In the genomic region with DNA sequence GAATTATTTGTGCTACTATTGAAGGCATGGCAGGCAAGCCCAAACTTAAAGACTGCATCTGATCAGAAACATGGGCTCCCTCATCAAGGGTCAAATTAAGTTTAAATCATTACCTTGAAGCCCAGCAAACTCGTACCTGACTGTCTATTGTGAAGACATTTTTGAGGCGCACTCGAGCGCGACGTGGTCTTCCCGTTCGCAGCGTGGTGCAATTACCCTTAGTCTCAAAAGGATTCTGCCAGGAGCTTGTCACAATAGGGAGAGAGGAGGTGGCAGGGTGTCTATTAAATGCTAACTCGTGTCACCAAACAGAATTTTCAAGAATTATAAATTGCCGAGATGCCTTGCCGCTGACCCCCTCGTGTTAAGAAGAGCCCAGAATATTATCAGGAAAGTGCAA, we compare ENCODE assay signal across 21 cellular contexts.
"Had no signal": no experiment of that assay in that cellular context is flagged by ENCODE, and none has a peak within 500 bp of the region (broad histone marks: within the 10 kb centered on the region; RNA-seq: fewer than 3 reads in every experiment).

No MANE protein-coding gene starts in this region.

- H3K27ac Mint-ChIP-seq: activated CD4-positive, alpha-beta memory T cell treated with anti-CD3 and anti-CD28 coated beads, Interleukin-2, amount 10 ng/mL, durations not matched to agents 7 days and 5 days; activated CD4-positive, alpha-beta T cell treated with anti-CD3 and anti-CD28 coated beads, Interleukin-2, amount 10 ng/mL, durations not matched to agents 7 days and 5 days; activated T-cell treated with anti-CD3 and anti-CD28 coated beads, Interleukin-2, amount 50 U/mL, for 24 hours; mesothelial cell of epicardium had no signal

- DNase-seq: activated CD4-positive, alpha-beta memory T cell treated with anti-CD3 and anti-CD28 coated beads, Interleukin-2, amount 10 ng/mL, durations not matched to agents 7 days and 5 days; activated CD4-positive, alpha-beta T cell treated with anti-CD3 and anti-CD28 coated beads, Interleukin-2, amount 10 ng/mL, durations not matched to agents 7 days and 5 days; activated CD4-positive, CD25-positive, alpha-beta regulatory T cell treated with anti-CD3 and anti-CD28 coated beads, Interleukin-2, amount 50 U/mL, for 72 hours; activated CD8-positive, alpha-beta memory T cell treated with anti-CD3 and anti-CD28 coated beads, Interleukin-2, amount 50 U/mL, for 48 hours; activated gamma-delta T cell; activated naive CD4-positive, alpha-beta T cell treated with anti-CD3 and anti-CD28 coated beads, Interleukin-2, amount 50 U/mL, for 16 hours; activated T-cell treated with anti-CD3 and anti-CD28 coated beads, Interleukin-2, amount 50 U/mL, for 24 hours; amniotic stem cell; central memory CD4-positive, alpha-beta T cell; foreskin fibroblast; head of caudate nucleus; hippocampal formation; left cardiac atrium; mammary epithelial cell; naive B cell; right cardiac atrium; stimulated activated CD4-positive, alpha-beta T cell treated with anti-CD3 and anti-CD28 coated beads, Interleukin-15, amount 100 ng/mL, for 24 hours; stimulated activated CD4-positive, alpha-beta T cell treated with anti-CD3 and anti-CD28 coated beads, Interleukin-2, amount 100 ng/mL, for 24 hours; stimulated activated naive CD4-positive, alpha-beta T cell; tibial artery had no signal

- H3K36me3 Mint-ChIP-seq: mesothelial cell of epicardium, naive B cell had no signal

- H3K4me3 Mint-ChIP-seq: activated CD4-positive, alpha-beta memory T cell treated with anti-CD3 and anti-CD28 coated beads, Interleukin-2, amount 10 ng/mL, durations not matched to agents 7 days and 5 days; activated CD4-positive, alpha-beta T cell treated with anti-CD3 and anti-CD28 coated beads, Interleukin-2, amount 10 ng/mL, durations not matched to agents 7 days and 5 days; activated T-cell treated with anti-CD3 and anti-CD28 coated beads, Interleukin-2, amount 50 U/mL, for 24 hours; mesothelial cell of epicardium; naive B cell had no signal

- H3K4me1 Mint-ChIP-seq: activated CD4-positive, alpha-beta memory T cell treated with anti-CD3 and anti-CD28 coated beads, Interleukin-2, amount 10 ng/mL, durations not matched to agents 7 days and 5 days; activated CD4-positive, alpha-beta T cell treated with anti-CD3 and anti-CD28 coated beads, Interleukin-2, amount 10 ng/mL, durations not matched to agents 7 days and 5 days; naive B cell had no signal

- H3K27me3 Mint-ChIP-seq: activated CD4-positive, alpha-beta memory T cell treated with anti-CD3 and anti-CD28 coated beads, Interleukin-2, amount 10 ng/mL, durations not matched to agents 7 days and 5 days; activated CD4-positive, alpha-beta T cell treated with anti-CD3 and anti-CD28 coated beads, Interleukin-2, amount 10 ng/mL, durations not matched to agents 7 days and 5 days had no signal

- H3K9me3 Mint-ChIP-seq: activated CD4-positive, alpha-beta memory T cell treated with anti-CD3 and anti-CD28 coated beads, Interleukin-2, amount 10 ng/mL, durations not matched to agents 7 days and 5 days; activated CD4-positive, alpha-beta T cell treated with anti-CD3 and anti-CD28 coated beads, Interleukin-2, amount 10 ng/mL, durations not matched to agents 7 days and 5 days; activated T-cell treated with anti-CD3 and anti-CD28 coated beads, Interleukin-2, amount 50 U/mL, for 24 hours; mesothelial cell of epicardium; naive B cell had no signal
